ENCODE assay signal across 8 cellular contexts in the genomic region with DNA sequence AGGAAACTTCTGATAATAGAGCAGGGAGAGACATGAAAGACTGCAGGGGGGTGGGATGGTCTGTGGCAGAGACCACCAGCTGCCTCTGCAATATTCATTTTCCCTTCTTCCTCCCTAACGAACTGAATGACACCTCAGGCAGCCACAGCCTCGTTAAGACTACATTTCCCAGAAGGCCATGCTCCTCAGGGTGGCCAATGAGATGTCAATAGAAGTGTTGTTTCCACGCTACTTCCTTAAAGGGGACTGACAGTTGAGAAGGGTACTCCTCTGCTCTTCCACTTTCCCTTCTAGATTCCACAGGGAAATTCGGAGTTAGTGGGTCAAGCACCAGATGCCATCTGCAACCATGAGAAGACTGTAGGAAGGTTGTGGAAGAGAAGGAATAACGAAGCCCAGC. TPM values are rescaled to one million over a fixed set of nuclear protein-coding genes. Genes with fewer than 3 reads are reported as not detected.
DNase-seq lines count a peak whose midpoint lies in the region; ATAC-seq and TF ChIP-seq lines count a peak whose summit lies in the region.

No MANE protein-coding gene starts in this region.

- CTCF ChIA-PET in WTC11 (lab: Charles Lee) = no interaction called here

- no peak for TF ChIP-seq CTCF in WTC11 (IDR thresholded peaks at IDR 0.05)
- TF ChIP-seq CTCF in hepatocyte (IDR thresholded peaks at IDR 0.05; ENCODE audit: poor library complexity) = no peak

- H3K27ac Mint-ChIP-seq in WTC11 = no peak overlapping the region
- no peak overlapping the region for H3K27ac Mint-ChIP-seq in T-helper 2 cell treated with Interferon-gamma antibody and Interleukin-4, amounts not matched to agents 5 μg/mL and 100 μg/mL, for 36 hours

- H3K36me3 Mint-ChIP-seq in WTC11 = no peaks in the 10 kb centered on the region
- no peaks in the 10 kb centered on the region for H3K36me3 Mint-ChIP-seq in T-helper 2 cell treated with Interferon-gamma antibody and Interleukin-4, amounts not matched to agents 5 μg/mL and 100 μg/mL, for 36 hours (ENCODE audit: low read depth)

- peak overlapping the region; percentile 45; the same call in 1 of the 2 replicates for H3K4me3 Mint-ChIP-seq in WTC11
- H3K4me3 Mint-ChIP-seq in T-helper 2 cell treated with Interferon-gamma antibody and Interleukin-4, amounts not matched to agents 5 μg/mL and 100 μg/mL, for 36 hours = no peak overlapping the region

- H3K27me3 ChIP-seq in hepatocyte = no peaks in the 10 kb centered on the region

- no peak overlapping the region for H3K27ac ChIP-seq in hepatocyte

- H3K9me3 ChIP-seq in hepatocyte (ENCODE audit: low read depth) = no peaks in the 10 kb centered on the region

- H4K20me1 ChIP-seq in hepatocyte (ENCODE audit: insufficient read depth, poor library complexity, severe bottlenecking) = no peaks in the 10 kb centered on the region

- 42% methylated on average over 5 of the region's 5 CpGs for WGBS in hepatocyte (ENCODE audit: low lambda C conversion rate, missing lambda C conversion rate)

- POLR2A ChIA-PET in WTC11 (lab: Charles Lee) = interaction anchor here (0.6 kb wide), 1 partner anchor 406 kb away, joined by 3 read pairs; no protein-coding TSS in a partner anchor

- peaks cover 23% of the 10 kb centered on the region for H3K4me1 Mint-ChIP-seq in WTC11
- no peaks in the 10 kb centered on the region for H3K4me1 Mint-ChIP-seq in T-helper 2 cell treated with Interferon-gamma antibody and Interleukin-4, amounts not matched to agents 5 μg/mL and 100 μg/mL, for 36 hours (ENCODE audit: low read depth)

- peaks cover 2% of the 10 kb centered on the region; the same call in 1 of the 2 replicates for H3K27me3 Mint-ChIP-seq in WTC11 (ENCODE audit: low read depth)
- H3K27me3 Mint-ChIP-seq in T-helper 2 cell treated with Interferon-gamma antibody and Interleukin-4, amounts not matched to agents 5 μg/mL and 100 μg/mL, for 36 hours (ENCODE audit: low read depth) = no peaks in the 10 kb centered on the region

- peaks cover 10% of the 10 kb centered on the region; the same call in 1 of the 2 replicates for H3K9me3 Mint-ChIP-seq in WTC11
- H3K9me3 Mint-ChIP-seq in T-helper 2 cell treated with Interferon-gamma antibody and Interleukin-4, amounts not matched to agents 5 μg/mL and 100 μg/mL, for 36 hours = no peaks in the 10 kb centered on the region

- no peak overlapping the region for H3K4me3 ChIP-seq in hepatocyte

- DNase-seq in ELR (ENCODE audit: low read depth) (peak; percentile 1), WTC11 (ENCODE audit: low spot score) (peak; percentile 46), hepatocyte (ENCODE audit: low spot score) (peak; percentile 44)
- DNase-seq in stimulated activated CD4-positive, alpha-beta T cell treated with anti-CD3 and anti-CD28 coated beads, Interleukin-4, amount 100 ng/mL, for 24 hours = peak; percentile 6
- DNase-seq in T-helper 2 cell treated with Interferon-gamma antibody and Interleukin-4, amounts not matched to agents 5 μg/mL and 100 μg/mL, for 36 hours (ENCODE audit: low spot score) = no peak

- peak; percentile 98 for ATAC-seq in GM19395 (IDR thresholded peaks at IDR 0.05; ENCODE audit: unreplicated experiment)
- ATAC-seq in HG03378 (IDR thresholded peaks at IDR 0.05; ENCODE audit: unreplicated experiment) = peak; percentile 73
- peak; percentile 99 for ATAC-seq in WTC11
- ATAC-seq in HG02840 (IDR thresholded peaks at IDR 0.05; ENCODE audit: low FRiP score, unreplicated experiment) = no peak

- H3K4me2 ChIP-seq in hepatocyte = peak overlapping the region; percentile 59

- no peaks in the 10 kb centered on the region for H3K9me2 ChIP-seq in hepatocyte (replicated peaks; ENCODE audit: insufficient read depth)

- peak overlapping the region; percentile 52 for H2AFZ ChIP-seq in hepatocyte

- H3K79me2 ChIP-seq in hepatocyte = no peaks in the 10 kb centered on the region

- H3K36me3 ChIP-seq in hepatocyte (replicated peaks; ENCODE audit: insufficient read depth, low read depth) = no peaks in the 10 kb centered on the region

- H3K4me1 ChIP-seq in hepatocyte (ENCODE audit: insufficient read depth) = no peaks in the 10 kb centered on the region

TF ChIP-seq in WTC11, 78 proteins besides CTCF, POLR2A, EP300 and RAD21:
- TF ChIP-seq FOXK1 (CRISPR knock-in tag; IDR thresholded peaks at IDR 0.05) = peak; percentile 53; the same call in 1 of the 2 replicates
- no peak for TF ChIP-seq TCF7 (CRISPR knock-in tag; IDR thresholded peaks at IDR 0.05; ENCODE audit: low read depth)
- TF ChIP-seq NFYB (CRISPR knock-in tag; conservative IDR thresholded peaks at IDR 0.05; ENCODE audit: low read depth) = peak; percentile 55

RNA-seq across cellular contexts. Expression of a gene that starts 52.0 kb away (rescaled TPM):
- total RNA-seq in WTC11 (2021) (127 to 130 TPM (median 129 TPM) in 3 replicates), hepatocyte (47.7 and 62.3 TPM in 2 replicates)
- polyA plus RNA-seq in hepatocyte = 44.4 and 46.9 TPM in 2 replicates
